In genomic region chr14:35403397-35404245, GRCh38 we compare ENCODE assay signal across 8 cellular contexts. TPM values are rescaled to one million over a fixed set of nuclear protein-coding genes. Genes with fewer than 3 reads are reported as not detected.
DNase-seq lines count a peak whose midpoint lies in the region; ATAC-seq and TF ChIP-seq lines count a peak whose summit lies in the region.

No MANE protein-coding gene starts in this region.

- H3K9me3 ChIP-seq in fibroblast of lung (ENCODE audit: control insufficient read depth, insufficient read depth, low read depth, low read length): no peaks in the 10 kb centered on the region

- no peaks in the 10 kb centered on the region for H4K20me1 ChIP-seq in fibroblast of lung (ENCODE audit: control insufficient read depth, extremely low read depth, insufficient read depth, low read length)

- POLR2A ChIA-PET in naive thymus-derived CD8-positive, alpha-beta T cell (lab: Charles Lee): interaction anchor here (0.5 to 9.2 kb wide), 56 partner anchors 9 to 839 kb away, joined by 3 to 245 read pairs (median 6); partner anchors contain the start of genes FAM177A1, PPP2R3C, PRORP and PSMA6

- H3K9ac ChIP-seq in fibroblast of lung (ENCODE audit: insufficient read depth, low read length): peak overlapping the region; percentile 95

- no peaks in the 10 kb centered on the region for H3K9me3 Mint-ChIP-seq in naive thymus-derived CD8-positive, alpha-beta T cell
- H3K9me3 Mint-ChIP-seq in stimulated activated memory B cell treated with anti-CD40 and anti-IgM and Interleukin-4, amounts not matched to agents 10 μg/mL and 1 μg/mL and 100 μg/mL, for 72 hours: no peaks in the 10 kb centered on the region

- DNase-seq in EH (ENCODE audit: low read depth) (peak; percentile 94), H4 (ENCODE audit: low spot score) (peak; percentile 80), LNCaP clone FGC (ENCODE audit: low read depth) (peak; percentile 62), RKO (ENCODE audit: low spot score) (peak; percentile 89), fibroblast of lung (ENCODE audit: low read depth in 2 of 2) (peak; percentile 88 to 96)
- DNase-seq in activated T-helper 1 cell treated with anti-CD3 and anti-CD28 coated beads, Interleukin-2, amount 50 U/mL, for 16 hours (ENCODE audit: low read depth in 1 of 2, low spot score in 1 of 2): peak; percentile 95 to 96
- peak; percentile 87 to 96 (median 94) for DNase-seq in naive thymus-derived CD8-positive, alpha-beta T cell

- TF ChIP-seq CTCF in LNCaP clone FGC (IDR thresholded peaks at IDR 0.05; ENCODE audit: control insufficient read depth, extremely low read depth, insufficient read depth) (peak; percentile 16; the same call in 1 of the 2 replicates), fibroblast of lung (conservative IDR thresholded peaks at IDR 0.05 in 1 of 2, IDR thresholded peaks at IDR 0.05 in 1 of 2; ENCODE audit: low read depth in 1 of 2, low read length in 2 of 2) (no peak)

- H3K4me2 ChIP-seq in fibroblast of lung (ENCODE audit: extremely low read depth, insufficient read depth, low read length): peak overlapping the region; percentile 85

- H2AFZ ChIP-seq in fibroblast of lung (ENCODE audit: low read length): no peak overlapping the region

- H3K79me2 ChIP-seq in fibroblast of lung (ENCODE audit: control insufficient read depth, insufficient read depth, low read length): peaks cover 16% of the 10 kb centered on the region

- ATAC-seq in naive thymus-derived CD8-positive, alpha-beta T cell: peak; percentile 59 to 64
- peak; percentile 85 for ATAC-seq in stimulated activated memory B cell treated with anti-CD40 and anti-IgM and Interleukin-4, amounts not matched to agents 10 μg/mL and 1 μg/mL and 100 μg/mL, for 72 hours

- no peaks in the 10 kb centered on the region for H3K27me3 ChIP-seq in fibroblast of lung (ENCODE audit: control insufficient read depth, insufficient read depth, low read length)

- H3K4me1 Mint-ChIP-seq in naive thymus-derived CD8-positive, alpha-beta T cell: peaks cover 32 to 71% (median 65%) of the 10 kb centered on the region in 4 donors
- peaks cover 70% of the 10 kb centered on the region for H3K4me1 Mint-ChIP-seq in stimulated activated memory B cell treated with anti-CD40 and anti-IgM and Interleukin-4, amounts not matched to agents 10 μg/mL and 1 μg/mL and 100 μg/mL, for 72 hours

- peaks cover 20% of the 10 kb centered on the region for H3K36me3 ChIP-seq in fibroblast of lung (ENCODE audit: control insufficient read depth, insufficient read depth, low read length)

- H3K4me3 Mint-ChIP-seq in naive thymus-derived CD8-positive, alpha-beta T cell: peak overlapping the region; percentile 90 to 98 (median 94)
- H3K4me3 Mint-ChIP-seq in stimulated activated memory B cell treated with anti-CD40 and anti-IgM and Interleukin-4, amounts not matched to agents 10 μg/mL and 1 μg/mL and 100 μg/mL, for 72 hours: peak overlapping the region; percentile 95

- peak overlapping the region; percentile 91 for H3K27ac ChIP-seq in fibroblast of lung (ENCODE audit: insufficient read depth, low read length)

- H3K4me3 ChIP-seq in LNCaP clone FGC (ENCODE audit: low read depth, low read length) (peak overlapping the region; percentile 74), fibroblast of lung (replicated peaks in 1 of 4; ENCODE audit: control extremely low read depth in 1 of 4, insufficient read depth in 1 of 4, low read depth in 3 of 4, low read length in 4 of 4) (peak overlapping the region; percentile 60 to 92 (median 81))

- no peaks in the 10 kb centered on the region for H3K27me3 Mint-ChIP-seq in naive thymus-derived CD8-positive, alpha-beta T cell
- no peaks in the 10 kb centered on the region for H3K27me3 Mint-ChIP-seq in stimulated activated memory B cell treated with anti-CD40 and anti-IgM and Interleukin-4, amounts not matched to agents 10 μg/mL and 1 μg/mL and 100 μg/mL, for 72 hours

- peaks cover 14% of the 10 kb centered on the region for H3K4me1 ChIP-seq in fibroblast of lung (ENCODE audit: control insufficient read depth, extremely low read depth, insufficient read depth, low read length)

- peak overlapping the region; percentile 93 to 100 (median 99) for H3K27ac Mint-ChIP-seq in naive thymus-derived CD8-positive, alpha-beta T cell
- H3K27ac Mint-ChIP-seq in stimulated activated memory B cell treated with anti-CD40 and anti-IgM and Interleukin-4, amounts not matched to agents 10 μg/mL and 1 μg/mL and 100 μg/mL, for 72 hours: peak overlapping the region; percentile 95

- H3K36me3 Mint-ChIP-seq in naive thymus-derived CD8-positive, alpha-beta T cell: peaks cover 0 to 49% (median 32%) of the 10 kb centered on the region in 3 donors
- H3K36me3 Mint-ChIP-seq in stimulated activated memory B cell treated with anti-CD40 and anti-IgM and Interleukin-4, amounts not matched to agents 10 μg/mL and 1 μg/mL and 100 μg/mL, for 72 hours: peaks cover 41% of the 10 kb centered on the region

RNA-seq across cellular contexts. Expression of gene NFKBIA, which starts 0.9 kb away (rescaled TPM):
- 39.5 and 41.4 TPM in 2 replicates for total RNA-seq in H4 (2014; rRNA removed; shearing (Covaris generic))
- 67.9 and 73.4 TPM in 2 replicates for total RNA-seq in fibroblast of lung
- 17.7 and 26.9 TPM in 2 replicates for polyA plus RNA-seq in fibroblast of lung
- polyA plus RNA-seq in fibroblast of lung (2012): 22.0 and 27.5 TPM in 2 replicates
- 131 and 148 TPM in 2 replicates for polyA minus RNA-seq in fibroblast of lung (ENCODE audit: low replicate concordance)
- 100 to 1,000 TPM; 199 to 214 TPM for total RNA-seq in naive thymus-derived CD8-positive, alpha-beta T cell
- 100 to 1,000 TPM; 194 to 328 (median 198) TPM for polyA plus RNA-seq in naive thymus-derived CD8-positive, alpha-beta T cell

Comparison
In these comparisons a context has a peak if more than half of its experiments do, and no peak if none do; other contexts are left out.
1. Peak in every context shown above with its lines: DNase-seq, ATAC-seq, H3K4me3 ChIP-seq and H3K27ac ChIP-seq.